ENCODE assay signal across 8 cellular contexts in genomic region chr10:86411281-86411841, GRCh38. TPM values are rescaled to one million over a fixed set of nuclear protein-coding genes. Genes with fewer than 3 reads are reported as not detected.
A peak's percentile ranks its signal among the peaks of the same experiment; 100 is the strongest.
DNase-seq lines count a peak whose midpoint lies in the region; ATAC-seq and TF ChIP-seq lines count a peak whose summit lies in the region.

No MANE protein-coding gene starts in this region.

- H3K4me3 ChIP-seq in BJ (ENCODE audit: low read depth, low read length) (no peak overlapping the region), thymus (ENCODE audit: low read length) (peak overlapping the region; percentile 17), breast epithelium (no peak overlapping the region)

- peak overlapping the region; percentile 68 for H3K4me3 Mint-ChIP-seq in activated T-helper 1 cell treated with anti-CD3 and anti-CD28 coated beads, Interleukin-12 subunit alpha, Interleukin-12 subunit beta, Interleukin-2, Interleukin-4 antibody, amounts not matched to agents 30 ng/mL and 10 ng/mL and 1 ng/mL, durations not matched to agents 14 hours and 24 hours and 36 hours
- peak overlapping the region; percentile 36 to 74 (median 56) for H3K4me3 Mint-ChIP-seq in immature natural killer cell

- H3K27me3 ChIP-seq in BJ (ENCODE audit: control insufficient read depth, insufficient read depth, low read length) (no peaks in the 10 kb centered on the region), thymus (ENCODE audit: control insufficient read depth, insufficient read depth) (no peaks in the 10 kb centered on the region), breast epithelium (no peaks in the 10 kb centered on the region)

- TF ChIP-seq POLR2A in breast epithelium (IDR thresholded peaks at IDR 0.05) = no peak

- H3K27ac Mint-ChIP-seq in activated T-helper 1 cell treated with anti-CD3 and anti-CD28 coated beads, Interleukin-12 subunit alpha, Interleukin-12 subunit beta, Interleukin-2, Interleukin-4 antibody, amounts not matched to agents 30 ng/mL and 10 ng/mL and 1 ng/mL, durations not matched to agents 14 hours and 24 hours and 36 hours = peak overlapping the region; percentile 88
- peak overlapping the region; percentile 8 to 80 (median 69) for H3K27ac Mint-ChIP-seq in immature natural killer cell

- H3K27ac ChIP-seq in thymus (ENCODE audit: low read depth) (peak overlapping the region; percentile 92), breast epithelium (no peak overlapping the region)

- H3K9me3 ChIP-seq in thymus (ENCODE audit: control insufficient read depth) (no peaks in the 10 kb centered on the region), breast epithelium (no peaks in the 10 kb centered on the region)

- CTCF ChIA-PET in BJ (lab: Yijun Ruan, JAX) = interaction anchor here (0.9 to 2.2 kb wide), 3 partner anchors 10 to 174 kb away, joined by 3 to 24 read pairs (median 4); no protein-coding TSS in a partner anchor

- peaks cover 36% of the 10 kb centered on the region for H3K4me1 Mint-ChIP-seq in activated T-helper 1 cell treated with anti-CD3 and anti-CD28 coated beads, Interleukin-12 subunit alpha, Interleukin-12 subunit beta, Interleukin-2, Interleukin-4 antibody, amounts not matched to agents 30 ng/mL and 10 ng/mL and 1 ng/mL, durations not matched to agents 14 hours and 24 hours and 36 hours (ENCODE audit: low read depth)
- H3K4me1 Mint-ChIP-seq in immature natural killer cell = peaks cover 32 to 34% of the 10 kb centered on the region in 2 donors

- peaks cover 7% of the 10 kb centered on the region for H3K27me3 Mint-ChIP-seq in activated T-helper 1 cell treated with anti-CD3 and anti-CD28 coated beads, Interleukin-12 subunit alpha, Interleukin-12 subunit beta, Interleukin-2, Interleukin-4 antibody, amounts not matched to agents 30 ng/mL and 10 ng/mL and 1 ng/mL, durations not matched to agents 14 hours and 24 hours and 36 hours (ENCODE audit: insufficient read depth)
- peaks cover 0 to 3% (median 2%) of the 10 kb centered on the region in 3 donors for H3K27me3 Mint-ChIP-seq in immature natural killer cell (ENCODE audit: low read depth in 3 of 3)

- peaks cover 7% of the 10 kb centered on the region for H3K9me3 Mint-ChIP-seq in activated T-helper 1 cell treated with anti-CD3 and anti-CD28 coated beads, Interleukin-12 subunit alpha, Interleukin-12 subunit beta, Interleukin-2, Interleukin-4 antibody, amounts not matched to agents 30 ng/mL and 10 ng/mL and 1 ng/mL, durations not matched to agents 14 hours and 24 hours and 36 hours
- no peaks in the 10 kb centered on the region for H3K9me3 Mint-ChIP-seq in immature natural killer cell

- peaks cover 6% of the 10 kb centered on the region for H3K36me3 Mint-ChIP-seq in activated T-helper 1 cell treated with anti-CD3 and anti-CD28 coated beads, Interleukin-12 subunit alpha, Interleukin-12 subunit beta, Interleukin-2, Interleukin-4 antibody, amounts not matched to agents 30 ng/mL and 10 ng/mL and 1 ng/mL, durations not matched to agents 14 hours and 24 hours and 36 hours (ENCODE audit: low read depth)
- H3K36me3 Mint-ChIP-seq in immature natural killer cell = no peaks in the 10 kb centered on the region

- TF ChIP-seq CTCF in BJ (IDR thresholded peaks at IDR 0.05; ENCODE audit: insufficient read depth, low read depth, low read length) (no peak), breast epithelium (IDR thresholded peaks at IDR 0.05) (no peak)

- no peaks in the 10 kb centered on the region for H3K36me3 ChIP-seq in BJ (ENCODE audit: control insufficient read depth, insufficient read depth, low read length)
- H3K36me3 ChIP-seq in thymus (ENCODE audit: control insufficient read depth, insufficient read depth) = no peaks in the 10 kb centered on the region
- no peaks in the 10 kb centered on the region for H3K36me3 ChIP-seq in breast epithelium

- H3K4me1 ChIP-seq in thymus (ENCODE audit: control insufficient read depth, insufficient read depth, low read length) (peaks cover 34% of the 10 kb centered on the region), breast epithelium (no peaks in the 10 kb centered on the region)

- ATAC-seq in GM19043 (IDR thresholded peaks at IDR 0.05; ENCODE audit: low read depth, unreplicated experiment) = peak; percentile 41
- ATAC-seq in HG03521 (IDR thresholded peaks at IDR 0.05; ENCODE audit: unreplicated experiment) = peak; percentile 30

- intact Hi-C loops in activated T-helper 1 cell treated with anti-CD3 and anti-CD28 coated beads, Interleukin-12 subunit alpha, Interleukin-12 subunit beta, Interleukin-2, Interleukin-4 antibody, amounts not matched to agents 30 ng/mL and 10 ng/mL and 1 ng/mL, durations not matched to agents 14 hours and 24 hours and 36 hours (cut with micrococcal nuclease) = no loop called here
- intact Hi-C loops in breast epithelium (cut with DNase I; ENCODE audit: low total_unique reads) = no loop called here

- 2% methylated on average over 7 of the region's 7 CpGs for WGBS in thymus

- POLR2A ChIA-PET in BJ (lab: Charles Lee) = interaction anchor here (0.5 to 0.6 kb wide), 2 partner anchors 25 to 226 kb away, joined by 3 to 4 read pairs; no protein-coding TSS in a partner anchor

- DNase-seq in BJ (ENCODE audit: low read depth) (peak; percentile 93), immature natural killer cell (no peak), breast epithelium (ENCODE audit: low spot score in 2 of 2) (no peak), NCI-H2196 treated with DMSO at 0.1 percent for 48 hours (lab: John Stamatoyannopoulos, UW; ENCODE audit: unreplicated experiment) (no peak)
- DNase-seq in activated T-helper 1 cell treated with anti-CD3 and anti-CD28 coated beads, Interleukin-12 subunit alpha, Interleukin-12 subunit beta, Interleukin-2, Interleukin-4 antibody, amounts not matched to agents 30 ng/mL and 10 ng/mL and 1 ng/mL, durations not matched to agents 14 hours and 24 hours and 36 hours (ENCODE audit: low spot score) = no peak

RNA-seq across cellular contexts. Expression of gene GRID1, which starts 44.8 kb away (rescaled TPM):
- polyA plus RNA-seq in BJ (2011; rRNA removed) (0.20 and 0.49 TPM in 2 replicates), immature natural killer cell (not detected), thymus (0.46 TPM)
- 0.85 and 0.87 TPM in 2 replicates for polyA minus RNA-seq in BJ (2011; rRNA and poly(A)+ RNA removed)
- not detected in 2 replicates for total RNA-seq in activated T-helper 1 cell treated with anti-CD3 and anti-CD28 coated beads, Interleukin-12 subunit alpha, Interleukin-12 subunit beta, Interleukin-2, Interleukin-4 antibody, amounts not matched to agents 30 ng/mL and 10 ng/mL and 1 ng/mL, durations not matched to agents 14 hours and 24 hours and 36 hours
- 1 to 10 TPM; 2.3 to 8.5 (median 5.9) TPM for total RNA-seq in breast epithelium
